ENCODE assay signal across 30 cellular contexts in genomic region chr6:29656798-29657197, GRCh38. TPM values are rescaled to one million over a fixed set of nuclear protein-coding genes. Genes with fewer than 3 reads are reported as not detected.
DNase-seq lines count a peak whose midpoint lies in the region; ATAC-seq and TF ChIP-seq lines count a peak whose summit lies in the region.
"Had no signal": no experiment of that assay in that cellular context is flagged by ENCODE, and none has a peak within 500 bp of the region (broad histone marks: within the 10 kb centered on the region; RNA-seq: fewer than 3 reads in every experiment).

TSS of gene MOG (plus strand) at chr6:29657092. CDS start at chr6:29657210, 118 bp downstream.

- no peaks in the 10 kb centered on the region for H3K9me3 Mint-ChIP-seq in endodermal cell
- H3K9me3 Mint-ChIP-seq: activated B cell treated with CpG ODN at 0.5 μM for 24 hours; activated CD4-positive, alpha-beta memory T cell treated with anti-CD3 and anti-CD28 coated beads for 36 hours had no signal

- peak; percentile 97 for DNase-seq in Ammon's horn (ENCODE audit: low spot score)
- DNase-seq in anterior cingulate cortex (lab: John Stamatoyannopoulos, UW): peak in 57 of 58 donors; percentile 4 to 96 (median 78)
- no peak for DNase-seq in cardiac muscle cell (ENCODE audit: low read depth in 1 of 2, low spot score in 1 of 2)
- DNase-seq in midbrain (lab: John Stamatoyannopoulos, UW): peak; percentile 89
- DNase-seq in endodermal cell: no peak
- no peak for DNase-seq in activated CD4-positive, alpha-beta T cell treated with anti-CD3 and anti-CD28 coated beads for 4 hours
- no peak for DNase-seq in NCI-H1092 (lab: John Stamatoyannopoulos, UW)
- DNase-seq: 8988T; activated B cell treated with CpG ODN at 0.5 μM for 24 hours; activated CD4-positive, alpha-beta memory T cell treated with anti-CD3 and anti-CD28 coated beads for 36 hours; GF-D8; lower lobe of right lung; NCI-H1048; NCI-H2029 treated with DMSO at 0.1 percent for 48 hours; NCI-H446 treated with DMSO at 0.1 percent for 48 hours; NK-92 treated with Interleukin-12 subunit alpha and Interleukin-12 subunit beta, amount 100 ng/mL, for 24 hours; retina; spleen; stimulated activated CD4-positive, alpha-beta T cell treated with anti-CD3 and anti-CD28 coated beads, Interleukin-4, amount 100 ng/mL, for 1 hour; stimulated activated naive CD4-positive, alpha-beta T cell treated with Interleukin-2 at 50 U/mL for 16 hours; upper lobe of right lung had no signal

- peaks cover 46% of the 10 kb centered on the region for H3K4me1 ChIP-seq in cardiac muscle cell (ENCODE audit: low read depth)
- H3K4me1 ChIP-seq in endodermal cell (ENCODE audit: control insufficient read depth, insufficient read depth, low read length): no peaks in the 10 kb centered on the region
- H3K4me1 ChIP-seq: lower lobe of right lung had no signal

- H3K9me3 ChIP-seq in cardiac muscle cell (ENCODE audit: low read depth) (no peaks in the 10 kb centered on the region), endodermal cell (ENCODE audit: control insufficient read depth, low read length) (no peaks in the 10 kb centered on the region)
- H3K9me3 ChIP-seq: lower lobe of right lung, neutrophil, spleen, upper lobe of right lung had no signal

- WGBS in endodermal cell (ENCODE audit: insufficient coverage in 1 of 2, insufficient read length in 1 of 2), 2 experiments: 86 to 100% methylated on average over 3 to 4 of the region's 4 CpGs

- no peak within 1 kb of the TSS for H3K27ac Mint-ChIP-seq in endodermal cell
- H3K27ac Mint-ChIP-seq: activated B cell treated with CpG ODN at 0.5 μM for 24 hours; activated CD4-positive, alpha-beta memory T cell treated with anti-CD3 and anti-CD28 coated beads for 36 hours had no signal

- ATAC-seq in HG02973 (IDR thresholded peaks at IDR 0.05; ENCODE audit: unreplicated experiment): no peak
- ATAC-seq: HCT116, lower lobe of right lung, SK-N-SH treated with all-trans-retinoic acid at 6 μM for 48 hours, upper lobe of right lung had no signal

- TF ChIP-seq CTCF in cardiac muscle cell (IDR thresholded peaks at IDR 0.05; ENCODE audit: low read depth, low read length) (no peak), endodermal cell (conservative IDR thresholded peaks at IDR 0.05) (no peak)

- H3K27me3 Mint-ChIP-seq in endodermal cell (ENCODE audit: insufficient read depth): peaks cover 39% of the 10 kb centered on the region

- peak within 1 kb of the TSS; percentile 99 for H3K27ac ChIP-seq in cardiac muscle cell
- no peak within 1 kb of the TSS for H3K27ac ChIP-seq in endodermal cell (ENCODE audit: low read depth, low read length)
- H3K27ac ChIP-seq: hepatocyte, lower lobe of right lung, neutrophil, spleen, upper lobe of right lung had no signal

- H3K4me3 ChIP-seq in cardiac muscle cell (no peak within 1 kb of the TSS), endodermal cell (ENCODE audit: low read length) (no peak within 1 kb of the TSS)
- H3K4me3 ChIP-seq: hepatocyte, lower lobe of right lung, spleen, upper lobe of right lung had no signal

- H3K27me3 ChIP-seq in cardiac muscle cell (no peaks in the 10 kb centered on the region), endodermal cell (ENCODE audit: control insufficient read depth, insufficient read depth, low read length, poor library complexity, severe bottlenecking) (peaks cover 52% of the 10 kb centered on the region)

- H3K4me1 Mint-ChIP-seq in endodermal cell: peaks cover 27% of the 10 kb centered on the region

- H3K9ac ChIP-seq in endodermal cell (ENCODE audit: extremely low read depth, low read length, poor library complexity, severe bottlenecking): no peak within 1 kb of the TSS

- H3K4me3 Mint-ChIP-seq in endodermal cell: no peak within 1 kb of the TSS
- H3K4me3 Mint-ChIP-seq: activated B cell treated with CpG ODN at 0.5 μM for 24 hours; activated CD4-positive, alpha-beta memory T cell treated with anti-CD3 and anti-CD28 coated beads for 36 hours had no signal

- H3K36me3 ChIP-seq in cardiac muscle cell (no peaks in the 10 kb centered on the region), endodermal cell (ENCODE audit: control insufficient read depth, insufficient read depth, low read length) (no peaks in the 10 kb centered on the region)
- H3K36me3 ChIP-seq: lower lobe of right lung, neutrophil, spleen, upper lobe of right lung had no signal

- no peaks in the 10 kb centered on the region for H3K36me3 Mint-ChIP-seq in endodermal cell (ENCODE audit: low read depth)
- H3K36me3 Mint-ChIP-seq: activated CD4-positive, alpha-beta memory T cell treated with anti-CD3 and anti-CD28 coated beads for 36 hours had no signal

RNA-seq across cellular contexts. Expression of gene MOG, which starts in this region (rescaled TPM):
- 1.3 and 1.8 TPM in 2 replicates for total RNA-seq in cardiac muscle cell
- 2.4 and 2.9 TPM in 2 replicates for polyA plus RNA-seq in cardiac muscle cell
- total RNA-seq in endodermal cell: not detected
- polyA plus RNA-seq in endodermal cell (2013, experiment 1 of 2): not detected
- not detected for polyA plus RNA-seq in endodermal cell (2013, experiment 2 of 2)
- total RNA-seq: activated B cell treated with CpG ODN at 0.5 μM for 24 hours; activated CD4-positive, alpha-beta memory T cell treated with anti-CD3 and anti-CD28 coated beads for 36 hours; dermis microvascular lymphatic vessel endothelial cell; hepatocyte; LHCN-M2; lower lobe of right lung; RPMI7951; spleen; upper lobe of right lung had no signal
- polyA plus RNA-seq: adipose tissue, hepatocyte, spleen had no signal

Comparison
In these comparisons a context has a peak if more than half of its experiments do, and no peak if none do; other contexts are left out.
1. DNase-seq: peak in Ammon's horn (single experiment), anterior cingulate cortex (57 of 58) and midbrain (single experiment); none in cardiac muscle cell (0 of 2), endodermal cell (single experiment), activated CD4-positive, alpha-beta T cell treated with anti-CD3 and anti-CD28 coated beads for 4 hours (0 of 2) and NCI-H1092 (single experiment).